9 cellular contexts compared by ENCODE assay signal in the genomic region with DNA sequence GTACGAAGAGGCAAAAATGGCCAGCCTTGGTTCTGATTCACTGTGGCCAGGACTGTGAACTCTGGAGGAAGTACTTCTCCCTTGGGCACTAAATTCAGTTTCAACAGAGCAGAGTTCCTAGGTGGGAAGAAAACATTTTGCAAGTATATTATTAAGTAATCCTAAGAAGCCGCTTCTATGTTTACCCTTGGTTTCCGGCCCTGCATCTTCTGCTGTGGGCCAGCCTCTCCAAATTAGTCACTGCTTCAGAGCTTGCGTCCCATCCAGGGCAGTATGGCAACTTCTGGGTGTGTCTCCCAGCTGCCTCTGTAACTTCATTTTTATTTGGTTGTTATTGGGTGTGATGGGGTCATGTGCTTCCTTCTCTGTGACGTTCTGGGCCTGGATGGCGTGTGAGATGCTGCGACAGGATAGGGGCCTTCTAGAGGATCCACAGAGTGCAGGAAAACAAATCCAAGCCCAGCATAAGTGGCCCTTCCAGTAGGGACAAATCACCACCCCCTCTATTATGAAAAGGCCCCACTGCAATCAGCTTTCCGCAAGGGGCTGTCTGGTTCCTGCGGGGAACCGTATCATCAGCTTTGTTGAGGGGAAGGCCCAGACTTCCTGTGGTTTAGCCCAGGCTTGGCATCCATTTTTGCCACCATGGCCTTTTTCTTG. TPM values are rescaled to one million over a fixed set of nuclear protein-coding genes. Genes with fewer than 3 reads are reported as not detected.
DNase-seq lines count a peak whose midpoint lies in the region; ATAC-seq and TF ChIP-seq lines count a peak whose summit lies in the region.
"Had no signal": no experiment of that assay in that cellular context is flagged by ENCODE, and none has a peak within 500 bp of the region (broad histone marks: within the 10 kb centered on the region; RNA-seq: fewer than 3 reads in every experiment).

No MANE protein-coding gene starts in this region.

- peak; percentile 46 to 74 (median 60) for DNase-seq in CD4-positive, alpha-beta T cell
- DNase-seq in NOMO-1 treated with dmso at 0.1 percent for 144 hours (lab: John Stamatoyannopoulos, UW; ENCODE audit: unreplicated experiment) = peak; percentile 97
- DNase-seq in activated T-helper 9 cell treated with anti-CD3 and anti-CD28 coated beads, Interleukin-2, amount 50 U/mL, for 16 hours (ENCODE audit: low read depth) = peak; percentile 49
- DNase-seq in NCI-H2171 (lab: John Stamatoyannopoulos, UW) = no peak
- no peak for DNase-seq in Caco-2
- DNase-seq in SW480 (ENCODE audit: low spot score) = no peak
- DNase-seq: RPMI8226 had no signal

- H3K36me3 ChIP-seq in Caco-2 (ENCODE audit: control insufficient read depth, insufficient read depth, low read length) = no peaks in the 10 kb centered on the region; the same call in 1 of the 2 replicates

- no peaks in the 10 kb centered on the region for H3K27me3 Mint-ChIP-seq in CD4-positive, alpha-beta T cell
- no peaks in the 10 kb centered on the region for H3K27me3 Mint-ChIP-seq in Caco-2 (ENCODE audit: insufficient read depth, unreplicated experiment)

- H3K36me3 Mint-ChIP-seq in CD4-positive, alpha-beta T cell (ENCODE audit: low read depth) = peaks cover 75% of the 10 kb centered on the region
- H3K36me3 Mint-ChIP-seq in Caco-2 (ENCODE audit: insufficient read depth, unreplicated experiment) = no peaks in the 10 kb centered on the region

- H3K27ac Mint-ChIP-seq in CD4-positive, alpha-beta T cell = peak overlapping the region; percentile 92
- H3K27ac Mint-ChIP-seq in Caco-2 (ENCODE audit: unreplicated experiment) = no peak overlapping the region

- CTCF ChIA-PET in CD4-positive, alpha-beta T cell (lab: Charles Lee) = interaction anchor here (1.0 to 3.0 kb wide), 5 partner anchors 10 to 52 kb away, joined by 4 to 16 read pairs (median 8); no protein-coding TSS in a partner anchor
- CTCF ChIA-PET in Caco-2 (lab: Charles Lee) = no interaction called here

- intact Hi-C loops in CD4-positive, alpha-beta T cell (cut with DNase I, micrococcal nuclease) = loop anchor here (1.0 to 10.0 kb wide), 4 partner anchors 9 to 879 kb away; partner anchors contain the start of gene C1QTNF9 (in 1 of the 2)
- intact Hi-C loops in Caco-2 (cut with micrococcal nuclease; ENCODE audit: unreplicated experiment) = no loop called here

- H3K4me1 ChIP-seq in mononuclear cell (ENCODE audit: insufficient read depth, low read length) = peaks cover 79% of the 10 kb centered on the region
- H3K4me1 ChIP-seq in Caco-2 = no peaks in the 10 kb centered on the region

- peak overlapping the region; percentile 92 for H3K27ac ChIP-seq in CD4-positive, alpha-beta T cell (ENCODE audit: low read depth, low read length)

- POLR2A ChIA-PET in CD4-positive, alpha-beta T cell (lab: Charles Lee) = interaction anchor here (0.6 to 15.3 kb wide), 9 partner anchors 16 to 933 kb away, joined by 3 to 596 read pairs (median 4); partner anchors contain the start of gene PARP4
- POLR2A ChIA-PET in Caco-2 (lab: Charles Lee) = no interaction called here

- ATAC-seq in CD4-positive, alpha-beta T cell (ENCODE audit: poor library complexity) = peak; percentile 66
- no peak for ATAC-seq in GM21528 (IDR thresholded peaks at IDR 0.05; ENCODE audit: low FRiP score, unreplicated experiment)

- no peaks in the 10 kb centered on the region for H3K9me3 Mint-ChIP-seq in CD4-positive, alpha-beta T cell
- H3K9me3 Mint-ChIP-seq in Caco-2 (ENCODE audit: unreplicated experiment) = no peaks in the 10 kb centered on the region

- no peak for TF ChIP-seq CTCF in CD4-positive, alpha-beta T cell (IDR thresholded peaks at IDR 0.05)
- TF ChIP-seq CTCF in Caco-2 (IDR thresholded peaks at IDR 0.05; ENCODE audit: insufficient read depth in 1 of 2, low read depth in 1 of 2, low read length in 1 of 2, severe bottlenecking in 1 of 2, unreplicated experiment in 1 of 2) = no peak

- peak overlapping the region; percentile 13 for H3K4me3 ChIP-seq in mononuclear cell (ENCODE audit: low read length)
- no peak overlapping the region for H3K4me3 ChIP-seq in Caco-2 (ENCODE audit: low read depth, low read length)

- H3K27me3 ChIP-seq in CD4-positive, alpha-beta T cell (ENCODE audit: control insufficient read depth, insufficient read depth, low read length) = no peaks in the 10 kb centered on the region
- H3K27me3 ChIP-seq in mononuclear cell (ENCODE audit: insufficient read depth, low read length) (no peaks in the 10 kb centered on the region), Caco-2 (replicated peaks; ENCODE audit: control insufficient read depth, insufficient read depth, low read length) (no peaks in the 10 kb centered on the region)

- no TSS peak for BruUV-seq in Caco-2 (replicated peaks; lab: Mats Ljungman, UMichigan)

- H3K4me1 Mint-ChIP-seq in CD4-positive, alpha-beta T cell (ENCODE audit: low read depth) = peaks cover 91% of the 10 kb centered on the region
- H3K4me1 Mint-ChIP-seq in Caco-2 (ENCODE audit: low read depth, unreplicated experiment) = no peaks in the 10 kb centered on the region

- peak overlapping the region; percentile 94 for H3K4me3 Mint-ChIP-seq in CD4-positive, alpha-beta T cell
- no peak overlapping the region for H3K4me3 Mint-ChIP-seq in Caco-2 (ENCODE audit: unreplicated experiment)

- H3K9me3 ChIP-seq in CD4-positive, alpha-beta T cell (ENCODE audit: control insufficient read depth, low read length) = no peaks in the 10 kb centered on the region
- H3K9me3 ChIP-seq in mononuclear cell (ENCODE audit: low read depth, low read length) (no peaks in the 10 kb centered on the region), Caco-2 (no peaks in the 10 kb centered on the region)

RNA-seq across cellular contexts. Expression of gene C1QTNF9, which starts 55.1 kb away (rescaled TPM):
- total RNA-seq in CD4-positive, alpha-beta T cell = not detected
- total RNA-seq in mononuclear cell (not detected), Caco-2 (2022) (not detected in 2 replicates)

Comparison
In these comparisons a context has a peak if more than half of its experiments do, and no peak if none do; other contexts are left out.
1. DNase-seq: peak in CD4-positive, alpha-beta T cell (10 of 10), NOMO-1 treated with dmso at 0.1 percent for 144 hours (single experiment) and activated T-helper 9 cell treated with anti-CD3 and anti-CD28 coated beads, Interleukin-2, amount 50 U/mL, for 16 hours (single experiment); none in NCI-H2171 (single experiment), Caco-2 (0 of 2) and SW480 (single experiment).